In the genomic region with DNA sequence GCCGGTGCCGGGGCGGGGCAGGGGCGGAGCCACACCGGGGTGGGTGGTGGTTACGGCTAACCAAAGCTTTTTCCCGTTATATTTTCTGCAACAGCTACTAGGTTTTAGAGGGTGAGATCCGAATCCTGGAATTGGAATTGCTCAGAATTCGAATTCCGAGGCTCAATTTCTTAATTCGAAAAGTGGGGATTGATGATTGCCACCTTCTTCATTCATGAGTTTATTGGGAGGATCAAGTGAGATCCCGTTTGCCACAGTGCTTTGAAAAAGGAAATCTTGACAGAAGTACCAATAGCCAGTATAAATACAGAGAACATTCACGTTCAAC, we compare ENCODE assay signal across 9 cellular contexts. TPM values are rescaled to one million over a fixed set of nuclear protein-coding genes. Genes with fewer than 3 reads are reported as not detected.
DNase-seq lines count a peak whose midpoint lies in the region; ATAC-seq, FAIRE-seq and TF ChIP-seq lines count a peak whose summit lies in the region.
"Had no signal": no experiment of that assay in that cellular context is flagged by ENCODE, and none has a peak within 500 bp of the region (broad histone marks: within the 10 kb centered on the region; RNA-seq: fewer than 3 reads in every experiment).

No MANE protein-coding gene starts in this region.

- H3K9ac ChIP-seq in astrocyte (ENCODE audit: low read length), result peak overlapping the region; percentile 96

- H3K9me3 Mint-ChIP-seq in astrocyte (ENCODE audit: unreplicated experiment), result peaks cover 5% of the 10 kb centered on the region

- peaks cover 5% of the 10 kb centered on the region for H4K20me1 ChIP-seq in astrocyte (ENCODE audit: insufficient read depth, low read length)

- ATAC-seq in left cardiac atrium, result no peak
- ATAC-seq in HG02885 (IDR thresholded peaks at IDR 0.05; ENCODE audit: poor library complexity, unreplicated experiment), result no peak

- H3K27me3 ChIP-seq in right atrium auricular region (no peaks in the 10 kb centered on the region), astrocyte (ENCODE audit: insufficient read depth, low read length) (no peaks in the 10 kb centered on the region), vagina (no peaks in the 10 kb centered on the region)

- DNase-seq in right atrium auricular region (ENCODE audit: low spot score), result no peak
- no peak for DNase-seq in left cardiac atrium
- DNase-seq in astrocyte (ENCODE audit: low read depth), result no peak
- DNase-seq in vagina (ENCODE audit: extremely low spot score in 2 of 2), result no peak
- no peak for DNase-seq in activated gamma-delta T cell treated with Interleukin-2 at 50 U/mL for 16 hours
- DNase-seq in NCI-H1417 (lab: John Stamatoyannopoulos, UW), result no peak

- intact Hi-C loops in left cardiac atrium (cut with DNase I) (loop anchor here in 1 of 2 donors (5.0 kb wide), 1 partner anchor 50 kb away; the partner anchor contains the start of genes C1orf50 and P3H1), vagina (cut with DNase I) (no loop called here)

- no peak for TF ChIP-seq POLR2A in vagina (IDR thresholded peaks at IDR 0.05)

- H3K27ac Mint-ChIP-seq in astrocyte (ENCODE audit: unreplicated experiment), result peak overlapping the region; percentile 27

- peak overlapping the region; percentile 97 for H3K4me2 ChIP-seq in astrocyte (ENCODE audit: low read length)

- TF ChIP-seq CTCF in right atrium auricular region (IDR thresholded peaks at IDR 0.05) (no peak), astrocyte (IDR thresholded peaks at IDR 0.05; ENCODE audit: insufficient read depth, low read depth, low read length) (no peak), vagina (IDR thresholded peaks at IDR 0.05) (no peak)

- no peaks in the 10 kb centered on the region for H3K27me3 Mint-ChIP-seq in astrocyte (ENCODE audit: low read depth, unreplicated experiment)

- H3K4me3 ChIP-seq in right atrium auricular region (peak overlapping the region; percentile 72 to 90), astrocyte (ENCODE audit: insufficient read depth, low read depth, low read length) (peak overlapping the region; percentile 71), mesodermal cell (ENCODE audit: extremely low read depth, insufficient read depth, low read length, poor library complexity, severe bottlenecking) (peak overlapping the region; percentile 59), vagina (peak overlapping the region; percentile 56 to 79)

- peaks cover 17% of the 10 kb centered on the region for H3K79me2 ChIP-seq in astrocyte (ENCODE audit: insufficient read depth, low read length)

- H3K9me3 ChIP-seq in right atrium auricular region, result no peaks in the 10 kb centered on the region
- H3K9me3 ChIP-seq in astrocyte (ENCODE audit: insufficient read depth, low read depth, low read length), result no peaks in the 10 kb centered on the region
- peaks cover 4% of the 10 kb centered on the region for H3K9me3 ChIP-seq in mesodermal cell (ENCODE audit: control insufficient read depth, low read length)
- no peaks in the 10 kb centered on the region for H3K9me3 ChIP-seq in vagina

- peaks cover 10% of the 10 kb centered on the region for H3K4me1 Mint-ChIP-seq in astrocyte (ENCODE audit: low read depth, unreplicated experiment)

- H3K36me3 ChIP-seq in right atrium auricular region (no peaks in the 10 kb centered on the region), astrocyte (ENCODE audit: insufficient read depth, low read length) (no peaks in the 10 kb centered on the region), mesodermal cell (ENCODE audit: control insufficient read depth, insufficient read depth, low read length) (peaks cover 9% of the 10 kb centered on the region), vagina (peaks cover 0 to 6% of the 10 kb centered on the region in 2 donors)

- H3K27ac ChIP-seq in right atrium auricular region, result peak overlapping the region; percentile 97 to 99
- no peak overlapping the region for H3K27ac ChIP-seq in astrocyte (ENCODE audit: low read depth, low read length)
- peak overlapping the region; percentile 99 for H3K27ac ChIP-seq in mesodermal cell (ENCODE audit: low read depth, low read length, severe bottlenecking)
- H3K27ac ChIP-seq in vagina, result peak overlapping the region; percentile 81

- no peak for FAIRE-seq in astrocyte (lab: Jason Lieb, UNC)

- H2AFZ ChIP-seq in astrocyte (ENCODE audit: low read depth, low read length), result peak overlapping the region; percentile 57

- peaks cover 0 to 25% of the 10 kb centered on the region in 2 donors for H3K4me1 ChIP-seq in right atrium auricular region
- H3K4me1 ChIP-seq in astrocyte (ENCODE audit: insufficient read depth, low read length), result peaks cover 16% of the 10 kb centered on the region
- H3K4me1 ChIP-seq in mesodermal cell (ENCODE audit: control insufficient read depth, insufficient read depth, low read length, poor library complexity, severe bottlenecking), result peaks cover 12% of the 10 kb centered on the region
- H3K4me1 ChIP-seq in vagina, result peaks cover 31% of the 10 kb centered on the region

- WGBS in mesodermal cell (ENCODE audit: insufficient coverage in 2 of 2), 2 experiments, result 2% methylated on average over 9 to 12 of the region's 13 CpGs

- H3K4me3 Mint-ChIP-seq in astrocyte (ENCODE audit: unreplicated experiment), result peak overlapping the region; percentile 81

- H3K36me3 Mint-ChIP-seq in astrocyte (ENCODE audit: low read depth, unreplicated experiment), result no peaks in the 10 kb centered on the region

RNA-seq across cellular contexts. Expression of gene SVBP, which starts 0.2 kb away (rescaled TPM):
- total RNA-seq in right atrium auricular region (10 to 100 TPM; 14.5 to 22.1 TPM), left cardiac atrium (10 to 100 TPM; 10.6 to 14.2 TPM), astrocyte (19.7 and 28.1 TPM in 2 replicates), vagina (23.8 TPM)
- 55.8 TPM for polyA plus RNA-seq in mesodermal cell (2013, experiment 1 of 2)
- 56.8 TPM for polyA plus RNA-seq in mesodermal cell (2013, experiment 2 of 2)

RNA-seq across cellular contexts. Expression of gene ERMAP, which starts 0.5 kb away (rescaled TPM):
- 1 to 10 TPM; 3.3 to 5.6 TPM for total RNA-seq in right atrium auricular region
- total RNA-seq in left cardiac atrium, result 1 to 10 TPM; 4.0 to 4.3 TPM
- total RNA-seq in astrocyte, result 8.9 and 9.2 TPM in 2 replicates
- polyA plus RNA-seq in mesodermal cell (2013, experiment 1 of 2), result 3.2 TPM
- polyA plus RNA-seq in mesodermal cell (2013, experiment 2 of 2), result 3.4 TPM
- 9.3 TPM for total RNA-seq in vagina

RNA-seq across cellular contexts. Expression of gene ZNF691, which starts 29.0 kb away (rescaled TPM):
- total RNA-seq in right atrium auricular region (10 to 100 TPM; 10.2 to 11.6 TPM), left cardiac atrium (1 to 10 TPM; 7.5 to 8.8 TPM), astrocyte (5.8 and 6.3 TPM in 2 replicates), vagina (9.3 TPM)
- polyA plus RNA-seq in mesodermal cell (2013, experiment 1 of 2), result 8.6 TPM
- 9.0 TPM for polyA plus RNA-seq in mesodermal cell (2013, experiment 2 of 2)

RNA-seq across cellular contexts. Expression of gene TMEM269, which starts 32.6 kb away (rescaled TPM):
- not detected for total RNA-seq in right atrium auricular region
- under 1 TPM in 1 of 2 donors, not detected in 1; 0.13 TPM for total RNA-seq in left cardiac atrium
- total RNA-seq in astrocyte, result 0.07 and 0.09 TPM in 2 replicates
- polyA plus RNA-seq in mesodermal cell (2013, experiment 1 of 2), result 0.55 TPM
- 0.15 TPM for polyA plus RNA-seq in mesodermal cell (2013, experiment 2 of 2)
- total RNA-seq in vagina, result not detected
- total RNA-seq: SK-MEL-5 had no signal

RNA-seq across cellular contexts. Expression of gene C1orf50, which starts 50.4 kb away (rescaled TPM):
- total RNA-seq in right atrium auricular region, result 1 to 10 TPM; 3.0 to 3.6 TPM
- total RNA-seq in left cardiac atrium, result 1 to 10 TPM; 5.1 to 7.7 TPM
- 9.5 and 12.6 TPM in 2 replicates for total RNA-seq in astrocyte
- polyA plus RNA-seq in mesodermal cell (2013, experiment 1 of 2), result 14.0 TPM
- 12.8 TPM for polyA plus RNA-seq in mesodermal cell (2013, experiment 2 of 2)
- total RNA-seq in vagina, result 3.2 TPM
